Comparison of ENCODE assay signal across 9 cellular contexts in genomic region chr5:140565780-140566095, GRCh38. TPM values are rescaled to one million over a fixed set of nuclear protein-coding genes. Genes with fewer than 3 reads are reported as not detected.
DNase-seq lines count a peak whose midpoint lies in the region; ATAC-seq and TF ChIP-seq lines count a peak whose summit lies in the region.
"Had no signal": no experiment of that assay in that cellular context is flagged by ENCODE, and none has a peak within 500 bp of the region (broad histone marks: within the 10 kb centered on the region; RNA-seq: fewer than 3 reads in every experiment).

No MANE protein-coding gene starts in this region.

- ATAC-seq in effector memory CD8-positive, alpha-beta T cell (replicated peaks) = no peak
- no peak for ATAC-seq in HG02840 (IDR thresholded peaks at IDR 0.05; ENCODE audit: low FRiP score, unreplicated experiment)

- CTCF ChIA-PET in CD8-positive, alpha-beta memory T cell (lab: Charles Lee) = interaction anchor here (0.8 to 1.8 kb wide), 5 partner anchors 8 to 98 kb away, joined by 3 to 6 read pairs (median 4); partner anchors contain the start of genes CD14, EIF4EBP3 and SRA1

- H3K27ac Mint-ChIP-seq in CD8-positive, alpha-beta memory T cell = peak overlapping the region; percentile 87 to 100 (median 98)
- peak overlapping the region; percentile 95 to 97 for H3K27ac Mint-ChIP-seq in effector memory CD8-positive, alpha-beta T cell

- no peaks in the 10 kb centered on the region for H3K79me2 ChIP-seq in OCI-LY1 (ENCODE audit: insufficient read depth, low read length)

- DNase-seq in CD8-positive, alpha-beta memory T cell = no peak
- no peak for DNase-seq in effector memory CD8-positive, alpha-beta T cell
- no peak for DNase-seq in NCI-H2081 (lab: John Stamatoyannopoulos, UW)
- DNase-seq in stimulated activated CD4-positive, alpha-beta T cell treated with anti-CD3 and anti-CD28 coated beads, Interleukin-4, amount 100 ng/mL, for 4 hours = no peak
- DNase-seq in SHP77 treated with DMSO at 0.1 percent for 48 hours (lab: John Stamatoyannopoulos, UW) = no peak
- DNase-seq: NCI-H1694 treated with DMSO at 0.1 percent for 48 hours had no signal

- H3K4me1 Mint-ChIP-seq in CD8-positive, alpha-beta memory T cell = peaks cover 49 to 86% (median 50%) of the 10 kb centered on the region in 3 donors
- H3K4me1 Mint-ChIP-seq in effector memory CD8-positive, alpha-beta T cell (ENCODE audit: low read depth in 2 of 2) = peaks cover 44 to 47% of the 10 kb centered on the region in 2 donors

- H3K27me3 Mint-ChIP-seq in CD8-positive, alpha-beta memory T cell = no peaks in the 10 kb centered on the region
- no peaks in the 10 kb centered on the region for H3K27me3 Mint-ChIP-seq in effector memory CD8-positive, alpha-beta T cell

- no peaks in the 10 kb centered on the region for H4K20me1 ChIP-seq in OCI-LY1 (ENCODE audit: insufficient read depth, low read length)

- no peaks in the 10 kb centered on the region for H3K9me3 Mint-ChIP-seq in CD8-positive, alpha-beta memory T cell
- H3K9me3 Mint-ChIP-seq in effector memory CD8-positive, alpha-beta T cell = no peaks in the 10 kb centered on the region

- no peaks in the 10 kb centered on the region for H3F3A ChIP-seq in OCI-LY1 (ENCODE audit: insufficient read depth, low read length)

- H3K36me3 Mint-ChIP-seq in CD8-positive, alpha-beta memory T cell = peaks cover 4 to 64% (median 6%) of the 10 kb centered on the region in 3 donors
- peaks cover 21% of the 10 kb centered on the region for H3K36me3 Mint-ChIP-seq in effector memory CD8-positive, alpha-beta T cell (ENCODE audit: insufficient read depth)

- H3K4me3 Mint-ChIP-seq in CD8-positive, alpha-beta memory T cell = peak overlapping the region; percentile 87 to 98 (median 96)
- peak overlapping the region; percentile 86 to 91 for H3K4me3 Mint-ChIP-seq in effector memory CD8-positive, alpha-beta T cell

- no peaks in the 10 kb centered on the region for H3K9me3 ChIP-seq in CD8-positive, alpha-beta memory T cell (ENCODE audit: low read length)
- no peaks in the 10 kb centered on the region for H3K9me3 ChIP-seq in OCI-LY1 (ENCODE audit: low read length)
- H3K9me3 ChIP-seq in neuron (ENCODE audit: low read length) = no peaks in the 10 kb centered on the region

- peak overlapping the region; percentile 85 for H3K4me3 ChIP-seq in CD8-positive, alpha-beta memory T cell (ENCODE audit: low read length)
- peak overlapping the region; percentile 79 for H3K4me3 ChIP-seq in OCI-LY1 (ENCODE audit: low read depth, low read length, poor library complexity, severe bottlenecking)
- H3K4me3 ChIP-seq in neuron (ENCODE audit: low read length) = peak overlapping the region; percentile 89

- no peaks in the 10 kb centered on the region for H3K9me2 ChIP-seq in OCI-LY1 (ENCODE audit: low read depth, low read length)

- no peak overlapping the region for H2AFZ ChIP-seq in OCI-LY1 (ENCODE audit: low read length)
- no peak overlapping the region for H2AFZ ChIP-seq in neuron (ENCODE audit: low read depth, low read length)

- H3K36me3 ChIP-seq in CD8-positive, alpha-beta memory T cell (ENCODE audit: insufficient read depth, low read length) = peaks cover 21% of the 10 kb centered on the region
- H3K36me3 ChIP-seq in OCI-LY1 (ENCODE audit: insufficient read depth, low read length) = peaks cover 33% of the 10 kb centered on the region
- peaks cover 26% of the 10 kb centered on the region for H3K36me3 ChIP-seq in neuron (ENCODE audit: insufficient read depth, low read length)

- no peak for TF ChIP-seq CTCF in OCI-LY1 (IDR thresholded peaks at IDR 0.05; ENCODE audit: low read length)

- H3K4me2 ChIP-seq in OCI-LY1 (ENCODE audit: low read length) = peak overlapping the region; percentile 94

- peak overlapping the region; percentile 91 for H3K27ac ChIP-seq in CD8-positive, alpha-beta memory T cell (ENCODE audit: low read depth, low read length)
- H3K27ac ChIP-seq in OCI-LY1 (ENCODE audit: low read depth, low read length, poor library complexity, severe bottlenecking) = peak overlapping the region; percentile 57

- H3K9ac ChIP-seq in OCI-LY1 (ENCODE audit: low read length) = peak overlapping the region; percentile 92; the same call in 1 of the 2 replicates

- H3K27me3 ChIP-seq in CD8-positive, alpha-beta memory T cell (ENCODE audit: insufficient read depth, low read length, poor library complexity, severe bottlenecking) = no peaks in the 10 kb centered on the region
- H3K27me3 ChIP-seq in OCI-LY1 (ENCODE audit: insufficient read depth, low read length) = no peaks in the 10 kb centered on the region
- no peaks in the 10 kb centered on the region for H3K27me3 ChIP-seq in neuron (ENCODE audit: insufficient read depth, low read length)

- POLR2A ChIA-PET in CD8-positive, alpha-beta memory T cell (lab: Charles Lee) = interaction anchor here (1.4 to 2.9 kb wide), 3 partner anchors 8 to 82 kb away, joined by 6 to 29 read pairs (median 8); partner anchors contain the start of genes EIF4EBP3, IK, NDUFA2 and SRA1

- H3K4me1 ChIP-seq in CD8-positive, alpha-beta memory T cell (ENCODE audit: insufficient read depth, low read length) = peaks cover 47% of the 10 kb centered on the region
- H3K4me1 ChIP-seq in OCI-LY1 (ENCODE audit: insufficient read depth, low read length, severe bottlenecking) (peaks cover 33% of the 10 kb centered on the region), neuron (ENCODE audit: insufficient read depth, low read length) (peaks cover 20% of the 10 kb centered on the region)

RNA-seq across cellular contexts. Expression of gene SLC35A4, which starts 1.1 kb away (rescaled TPM):
- 100 to 1,000 TPM; 120 to 126 TPM for total RNA-seq in CD8-positive, alpha-beta memory T cell
- 105 TPM for polyA plus RNA-seq in CD8-positive, alpha-beta memory T cell

RNA-seq across cellular contexts. Expression of gene APBB3, which starts 1.3 kb away (rescaled TPM):
- total RNA-seq in CD8-positive, alpha-beta memory T cell = 10 to 100 TPM; 14.1 to 17.0 TPM
- polyA plus RNA-seq in CD8-positive, alpha-beta memory T cell = 3.5 TPM

RNA-seq across cellular contexts. Expression of gene SRA1, which starts 8.5 kb away (rescaled TPM):
- 10 to 100 TPM; 59.6 to 60.7 TPM for total RNA-seq in CD8-positive, alpha-beta memory T cell
- polyA plus RNA-seq in CD8-positive, alpha-beta memory T cell = 36.1 TPM

RNA-seq across cellular contexts. Expression of gene EIF4EBP3, which starts 18.3 kb away (rescaled TPM):
- total RNA-seq in CD8-positive, alpha-beta memory T cell = 10 to 100 TPM; 11.1 to 11.9 TPM
- polyA plus RNA-seq in CD8-positive, alpha-beta memory T cell = 22.2 TPM
